2 cellular contexts compared by ENCODE assay signal in the genomic region with DNA sequence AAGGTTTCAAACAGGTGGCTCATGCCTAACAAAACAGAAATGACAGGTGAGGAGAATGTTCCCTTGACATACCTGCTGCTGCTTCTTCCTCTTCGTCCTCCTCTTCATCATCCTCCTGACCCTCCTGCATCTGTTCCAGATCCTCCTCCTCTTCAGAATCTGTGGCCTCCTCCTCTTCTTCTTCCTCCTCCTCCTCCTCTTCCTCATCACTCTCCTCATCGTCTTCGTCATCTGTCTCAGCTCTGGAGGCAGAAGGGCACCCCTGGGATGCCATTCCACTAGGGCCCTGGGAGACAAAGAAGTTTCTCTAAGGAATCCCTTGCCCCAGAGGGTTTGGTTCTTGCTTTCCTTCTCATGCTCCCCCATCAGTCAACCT.
TF ChIP-seq lines count a peak whose summit lies in the region.

No MANE protein-coding gene starts in this region.

TF ChIP-seq in HEK293, 187 proteins besides CTCF, POLR2A, EP300 and RAD21:
- TF ChIP-seq EGR2 (tag by site-specific recombination; IDR thresholded peaks at IDR 0.05; ENCODE audit: low read depth), result peak; percentile 30; the same call in 1 of the 2 replicates
- peak; percentile 53 for TF ChIP-seq SCRT2 (tag by site-specific recombination; IDR thresholded peaks at IDR 0.05)
- no peak for TF ChIP-seq ZNF239 (tag by site-specific recombination; IDR thresholded peaks at IDR 0.05)
- TF ChIP-seq, protein P1, sequence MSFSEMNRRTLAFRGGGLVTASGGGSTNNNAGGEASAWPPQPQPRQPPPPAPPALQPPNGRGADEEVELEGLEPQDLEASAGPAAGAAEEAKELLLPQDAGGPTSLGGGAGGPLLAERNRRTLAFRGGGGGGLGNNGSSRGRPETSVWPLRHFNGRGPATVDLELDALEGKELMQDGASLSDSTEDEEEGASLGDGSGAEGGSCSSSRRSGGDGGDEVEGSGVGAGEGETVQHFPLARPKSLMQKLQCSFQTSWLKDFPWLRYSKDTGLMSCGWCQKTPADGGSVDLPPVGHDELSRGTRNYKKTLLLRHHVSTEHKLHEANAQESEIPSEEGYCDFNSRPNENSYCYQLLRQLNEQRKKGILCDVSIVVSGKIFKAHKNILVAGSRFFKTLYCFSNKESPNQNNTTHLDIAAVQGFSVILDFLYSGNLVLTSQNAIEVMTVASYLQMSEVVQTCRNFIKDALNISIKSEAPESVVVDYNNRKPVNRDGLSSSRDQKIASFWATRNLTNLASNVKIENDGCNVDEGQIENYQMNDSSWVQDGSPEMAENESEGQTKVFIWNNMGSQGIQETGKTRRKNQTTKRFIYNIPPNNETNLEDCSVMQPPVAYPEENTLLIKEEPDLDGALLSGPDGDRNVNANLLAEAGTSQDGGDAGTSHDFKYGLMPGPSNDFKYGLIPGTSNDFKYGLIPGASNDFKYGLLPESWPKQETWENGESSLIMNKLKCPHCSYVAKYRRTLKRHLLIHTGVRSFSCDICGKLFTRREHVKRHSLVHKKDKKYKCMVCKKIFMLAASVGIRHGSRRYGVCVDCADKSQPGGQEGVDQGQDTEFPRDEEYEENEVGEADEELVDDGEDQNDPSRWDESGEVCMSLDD (tag by site-specific recombination; IDR thresholded peaks at IDR 0.05), result no peak
- TF ChIP-seq ZNF513 (tag by site-specific recombination; IDR thresholded peaks at IDR 0.05), result peak; percentile 100
- TF ChIP-seq ZNF366 (tag by site-specific recombination; conservative IDR thresholded peaks at IDR 0.05), result no peak
- no peak for TF ChIP-seq ZNF654 (tag by site-specific recombination; IDR thresholded peaks at IDR 0.05; ENCODE audit: low read depth)
- no peak for TF ChIP-seq ZFHX2 (tag by site-specific recombination; conservative IDR thresholded peaks at IDR 0.05)
- TF ChIP-seq ZNF488 (tag by site-specific recombination; IDR thresholded peaks at IDR 0.05), result no peak
- TF ChIP-seq ZNF639 (tag by site-specific recombination; IDR thresholded peaks at IDR 0.05), result 0 out of 2 replicates have a peak, but pooled peaks have one; percentile 14
- no peak for TF ChIP-seq ZNF311 (tag by site-specific recombination; IDR thresholded peaks at IDR 0.05; ENCODE audit: borderline replicate concordance)
- TF ChIP-seq BCL6B (tag by site-specific recombination; IDR thresholded peaks at IDR 0.05), result no peak
- no peak for TF ChIP-seq ZNF121 (tag by site-specific recombination; IDR thresholded peaks at IDR 0.05)
- no peak for TF ChIP-seq ZBTB8A (tag by site-specific recombination; IDR thresholded peaks at IDR 0.05)
- TF ChIP-seq ZNF426 (tag by site-specific recombination; IDR thresholded peaks at IDR 0.05), result no peak
- no peak for TF ChIP-seq IKZF3 (tag by site-specific recombination; IDR thresholded peaks at IDR 0.05)

TF ChIP-seq in K562, 482 proteins besides CTCF, POLR2A, EP300 and RAD21:
- TF ChIP-seq ZNF589 (CRISPR knock-in tag; IDR thresholded peaks at IDR 0.05; ENCODE audit: low read depth) (no peak), HDGF (IDR thresholded peaks at IDR 0.05) (peak; percentile 63; the same call in 1 of the 2 replicates), CCAR2 (IDR thresholded peaks at IDR 0.05; ENCODE audit: low read depth, low read length) (no peak), DPF2 (IDR thresholded peaks at IDR 0.05) (no peak), ZNF512 (tag; IDR thresholded peaks at IDR 0.05) (0 out of 2 replicates have a peak, but pooled peaks have one; percentile 0), NFXL1 (CRISPR knock-in tag; IDR thresholded peaks at IDR 0.05) (no peak), CBX2 (IDR thresholded peaks at IDR 0.05; ENCODE audit: insufficient read depth, low read length, poor library complexity, severe bottlenecking) (no peak), FOXA3 (CRISPR knock-in tag; conservative IDR thresholded peaks at IDR 0.05 in 1 of 2, IDR thresholded peaks at IDR 0.05 in 1 of 2) (no peak), SUPT5H (IDR thresholded peaks at IDR 0.05) (0 out of 2 replicates have a peak, but pooled peaks have one; percentile 18), SMARCE1 (IDR thresholded peaks at IDR 0.05) (no peak), ZNF347 (CRISPR knock-in tag; IDR thresholded peaks at IDR 0.05; ENCODE audit: low read depth) (no peak)
- TF ChIP-seq, protein P2, sequence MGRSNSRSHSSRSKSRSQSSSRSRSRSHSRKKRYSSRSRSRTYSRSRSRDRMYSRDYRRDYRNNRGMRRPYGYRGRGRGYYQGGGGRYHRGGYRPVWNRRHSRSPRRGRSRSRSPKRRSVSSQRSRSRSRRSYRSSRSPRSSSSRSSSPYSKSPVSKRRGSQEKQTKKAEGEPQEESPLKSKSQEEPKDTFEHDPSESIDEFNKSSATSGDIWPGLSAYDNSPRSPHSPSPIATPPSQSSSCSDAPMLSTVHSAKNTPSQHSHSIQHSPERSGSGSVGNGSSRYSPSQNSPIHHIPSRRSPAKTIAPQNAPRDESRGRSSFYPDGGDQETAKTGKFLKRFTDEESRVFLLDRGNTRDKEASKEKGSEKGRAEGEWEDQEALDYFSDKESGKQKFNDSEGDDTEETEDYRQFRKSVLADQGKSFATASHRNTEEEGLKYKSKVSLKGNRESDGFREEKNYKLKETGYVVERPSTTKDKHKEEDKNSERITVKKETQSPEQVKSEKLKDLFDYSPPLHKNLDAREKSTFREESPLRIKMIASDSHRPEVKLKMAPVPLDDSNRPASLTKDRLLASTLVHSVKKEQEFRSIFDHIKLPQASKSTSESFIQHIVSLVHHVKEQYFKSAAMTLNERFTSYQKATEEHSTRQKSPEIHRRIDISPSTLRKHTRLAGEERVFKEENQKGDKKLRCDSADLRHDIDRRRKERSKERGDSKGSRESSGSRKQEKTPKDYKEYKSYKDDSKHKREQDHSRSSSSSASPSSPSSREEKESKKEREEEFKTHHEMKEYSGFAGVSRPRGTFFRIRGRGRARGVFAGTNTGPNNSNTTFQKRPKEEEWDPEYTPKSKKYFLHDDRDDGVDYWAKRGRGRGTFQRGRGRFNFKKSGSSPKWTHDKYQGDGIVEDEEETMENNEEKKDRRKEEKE (IDR thresholded peaks at IDR 0.05; ENCODE audit: borderline replicate concordance in 1 of 2, control insufficient read depth in 1 of 2, low read depth in 2 of 2, low read length in 1 of 2), result peak in 1 of 2 experiments; percentile 35; a peak in 1 of 4 replicates
- TF ChIP-seq, protein P3, sequence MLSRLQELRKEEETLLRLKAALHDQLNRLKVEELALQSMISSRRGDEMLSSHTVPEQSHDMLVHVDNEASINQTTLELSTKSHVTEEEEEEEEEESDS (CRISPR knock-in tag; IDR thresholded peaks at IDR 0.05), result no peak
- TF ChIP-seq, protein P4, sequence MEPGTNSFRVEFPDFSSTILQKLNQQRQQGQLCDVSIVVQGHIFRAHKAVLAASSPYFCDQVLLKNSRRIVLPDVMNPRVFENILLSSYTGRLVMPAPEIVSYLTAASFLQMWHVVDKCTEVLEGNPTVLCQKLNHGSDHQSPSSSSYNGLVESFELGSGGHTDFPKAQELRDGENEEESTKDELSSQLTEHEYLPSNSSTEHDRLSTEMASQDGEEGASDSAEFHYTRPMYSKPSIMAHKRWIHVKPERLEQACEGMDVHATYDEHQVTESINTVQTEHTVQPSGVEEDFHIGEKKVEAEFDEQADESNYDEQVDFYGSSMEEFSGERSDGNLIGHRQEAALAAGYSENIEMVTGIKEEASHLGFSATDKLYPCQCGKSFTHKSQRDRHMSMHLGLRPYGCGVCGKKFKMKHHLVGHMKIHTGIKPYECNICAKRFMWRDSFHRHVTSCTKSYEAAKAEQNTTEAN (CRISPR knock-in tag; IDR thresholded peaks at IDR 0.05), result no peak
